Comparison of ENCODE assay signal across 1 cellular context in genomic region chr20:62454936-62455673, GRCh38.
TF ChIP-seq lines count a peak whose summit lies in the region.

No MANE protein-coding gene starts in this region.

TF ChIP-seq in IMR-90, 13 proteins besides CTCF, POLR2A, EP300 and RAD21:
- no peak for TF ChIP-seq CEBPB (IDR thresholded peaks at IDR 0.05; ENCODE audit: low read depth, low read length)
- no peak for TF ChIP-seq MXI1 (IDR thresholded peaks at IDR 0.05; ENCODE audit: borderline replicate concordance, low read depth, low read length)
- TF ChIP-seq RFX5 (IDR thresholded peaks at IDR 0.05; ENCODE audit: low read depth, low read length), result no peak
- TF ChIP-seq BHLHE40 (IDR thresholded peaks at IDR 0.05; ENCODE audit: low read depth, low read length), result no peak
- TF ChIP-seq ELK1 (IDR thresholded peaks at IDR 0.05; ENCODE audit: borderline replicate concordance, low read depth, low read length), result no peak
- no peak for TF ChIP-seq RCOR1 (IDR thresholded peaks at IDR 0.05; ENCODE audit: insufficient replicate concordance, low read length)
- TF ChIP-seq SMC3 (IDR thresholded peaks at IDR 0.05; ENCODE audit: low read depth, low read length), result no peak
- TF ChIP-seq USF2 (IDR thresholded peaks at IDR 0.05; ENCODE audit: low read depth, low read length), result no peak
- TF ChIP-seq MAZ (IDR thresholded peaks at IDR 0.05; ENCODE audit: borderline replicate concordance, low read depth, low read length), result no peak
- TF ChIP-seq NFE2L2 (IDR thresholded peaks at IDR 0.05; ENCODE audit: low read depth, low read length), result no peak
